In the genomic region with DNA sequence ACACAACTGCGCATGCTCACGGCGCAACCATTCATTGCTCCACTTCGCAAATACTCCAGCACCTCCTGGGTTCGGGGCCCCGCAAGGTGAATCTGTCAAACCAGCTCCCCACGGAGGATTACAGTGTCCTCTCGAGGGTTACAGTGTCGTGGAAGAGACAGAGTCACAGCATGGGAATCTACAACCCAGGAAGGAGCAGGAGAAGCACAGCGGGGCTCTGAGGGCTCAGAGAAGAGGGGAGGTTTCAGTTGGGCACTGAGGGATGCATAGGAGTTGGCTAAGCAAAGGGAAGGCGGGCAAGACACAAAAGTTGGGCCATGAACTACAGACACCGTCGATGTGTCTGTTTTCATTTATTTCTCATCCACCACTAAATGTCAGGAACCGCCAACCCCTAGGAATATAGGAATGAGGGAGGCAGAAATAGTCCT, we compare ENCODE assay signal across 6 cellular contexts. TPM values are rescaled to one million over a fixed set of nuclear protein-coding genes. Genes with fewer than 3 reads are reported as not detected.
A peak's percentile ranks its signal among the peaks of the same experiment; 100 is the strongest.
DNase-seq lines count a peak whose midpoint lies in the region; ATAC-seq and TF ChIP-seq lines count a peak whose summit lies in the region.

No MANE protein-coding gene starts in this region.

- peak overlapping the region; percentile 60 for H3K9ac ChIP-seq in iPS-15b (ENCODE audit: low read depth, low read length)

- H3K36me3 Mint-ChIP-seq in T-helper 17 cell (ENCODE audit: low read depth) = no peaks in the 10 kb centered on the region

- H3K9me3 ChIP-seq in T-helper 17 cell (ENCODE audit: control insufficient read depth, low read length, poor library complexity, severe bottlenecking) = no peaks in the 10 kb centered on the region
- H3K9me3 ChIP-seq in iPS-15b (ENCODE audit: control insufficient read depth, insufficient read depth, low read length) = no peaks in the 10 kb centered on the region
- no peaks in the 10 kb centered on the region for H3K9me3 ChIP-seq in upper lobe of left lung

- H3K4me3 ChIP-seq in iPS-15b (ENCODE audit: low read depth, low read length) (peak overlapping the region; percentile 98), upper lobe of left lung (peak overlapping the region; percentile 60 to 92 (median 74))

- H3K27ac ChIP-seq in upper lobe of left lung = peak overlapping the region; percentile 90 to 97 (median 94)
- no peak overlapping the region for H3K27ac ChIP-seq in foreskin keratinocyte

- H3K36me3 ChIP-seq in iPS-15b (ENCODE audit: control insufficient read depth, insufficient read depth, low read length) (peaks cover 9% of the 10 kb centered on the region), upper lobe of left lung (peaks cover 8 to 23% (median 14%) of the 10 kb centered on the region in 4 donors)

- DNase-seq in T-helper 17 cell = peak in 1 of 3 donors; percentile 49
- no peak for DNase-seq in upper lobe of left lung
- DNase-seq in foreskin keratinocyte = no peak
- no peak for DNase-seq in kidney tubule cell (ENCODE audit: low spot score)

- TF ChIP-seq EP300 in upper lobe of left lung (IDR thresholded peaks at IDR 0.05) = no peak

- TF ChIP-seq CTCF in upper lobe of left lung (IDR thresholded peaks at IDR 0.05) = no peak
- TF ChIP-seq CTCF in foreskin keratinocyte (conservative IDR thresholded peaks at IDR 0.05) = no peak

- H3K27me3 Mint-ChIP-seq in T-helper 17 cell = no peaks in the 10 kb centered on the region

- no peak for TF ChIP-seq POLR2A in upper lobe of left lung (IDR thresholded peaks at IDR 0.05)

- peak overlapping the region; percentile 96 for H3K4me3 Mint-ChIP-seq in T-helper 17 cell

- H3K27me3 ChIP-seq in iPS-15b (ENCODE audit: control insufficient read depth, insufficient read depth, low read length) = no peaks in the 10 kb centered on the region
- H3K27me3 ChIP-seq in upper lobe of left lung = no peaks in the 10 kb centered on the region
- H3K27me3 ChIP-seq in foreskin keratinocyte = no peaks in the 10 kb centered on the region

- peaks cover 19% of the 10 kb centered on the region for H3K4me1 Mint-ChIP-seq in T-helper 17 cell

- peak overlapping the region; percentile 99 for H3K27ac Mint-ChIP-seq in T-helper 17 cell

- H3K4me1 ChIP-seq in iPS-15b (ENCODE audit: control insufficient read depth, insufficient read depth, low read length) (no peaks in the 10 kb centered on the region), upper lobe of left lung (peaks cover 8 to 27% (median 11%) of the 10 kb centered on the region in 4 donors), foreskin keratinocyte (peaks cover 6% of the 10 kb centered on the region)

- ATAC-seq in GM18519 (IDR thresholded peaks at IDR 0.05; ENCODE audit: low FRiP score, unreplicated experiment) (peak; percentile 16), T-helper 17 cell (no peak), upper lobe of left lung (ENCODE audit: low FRiP score in 2 of 2) (no peak), foreskin keratinocyte (no peak)

- WGBS in upper lobe of left lung, 2 donors = 29 to 30% methylated on average over 13 to 14 of the region's 14 CpGs

RNA-seq across cellular contexts. Expression of gene GTF2F1, which starts 1.0 kb away (rescaled TPM):
- total RNA-seq in T-helper 17 cell (10 to 100 TPM; 67.2 to 68.7 TPM), upper lobe of left lung (10 to 100 TPM; 40.3 to 76.6 (median 51.0) TPM), foreskin keratinocyte (69.3 and 73.8 TPM in 2 replicates)
- polyA plus RNA-seq in foreskin keratinocyte = 67.7 and 69.1 TPM in 2 replicates

RNA-seq across cellular contexts. Expression of gene PSPN, which starts 18.3 kb away (rescaled TPM):
- total RNA-seq in T-helper 17 cell (1 to 10 TPM; 1.3 to 1.5 TPM), upper lobe of left lung (1 to 10 TPM in 5 of 6 donors, under 1 TPM in 1; 1.00 to 2.6 (median 1.5) TPM), foreskin keratinocyte (1.1 and 1.2 TPM in 2 replicates)
- polyA plus RNA-seq in foreskin keratinocyte = 1.0 and 1.2 TPM in 2 replicates

RNA-seq across cellular contexts. Expression of gene ALKBH7, which starts 21.4 kb away (rescaled TPM):
- total RNA-seq in T-helper 17 cell (10 to 100 TPM; 44.1 to 47.6 TPM), upper lobe of left lung (100 to 1,000 TPM in 1 of 6 donors, 10 to 100 TPM in 5; 58.5 to 105 (median 77.0) TPM), foreskin keratinocyte (28.8 and 30.2 TPM in 2 replicates)
- 49.3 and 54.0 TPM in 2 replicates for polyA plus RNA-seq in foreskin keratinocyte

RNA-seq across cellular contexts. Expression of gene KHSRP, which starts 30.6 kb away (rescaled TPM):
- total RNA-seq in T-helper 17 cell (100 to 1,000 TPM; 138 to 164 TPM), upper lobe of left lung (100 to 1,000 TPM; 115 to 198 (median 133) TPM), foreskin keratinocyte (195 and 242 TPM in 2 replicates)
- polyA plus RNA-seq in foreskin keratinocyte = 93.2 and 131 TPM in 2 replicates

RNA-seq across cellular contexts. Expression of gene CLPP, which starts 32.7 kb away (rescaled TPM):
- total RNA-seq in T-helper 17 cell (10 to 100 TPM; 75.9 to 82.7 TPM), upper lobe of left lung (10 to 100 TPM; 46.1 to 93.2 (median 66.2) TPM), foreskin keratinocyte (82.0 and 82.7 TPM in 2 replicates)
- polyA plus RNA-seq in foreskin keratinocyte = 119 and 125 TPM in 2 replicates
